ENCODE assay signal across 42 cellular contexts in genomic region chr1:86410879-86411278, GRCh38. TPM values are rescaled to one million over a fixed set of nuclear protein-coding genes. Genes with fewer than 3 reads are reported as not detected.
"Had no signal": no experiment of that assay in that cellular context is flagged by ENCODE, and none has a peak within 500 bp of the region (broad histone marks: within the 10 kb centered on the region; RNA-seq: fewer than 3 reads in every experiment).

No MANE protein-coding gene starts in this region.

- H3K36me3 ChIP-seq: adrenal gland, ascending aorta, brain microvascular endothelial cell, breast epithelium, cardiac muscle cell had no signal

- H3K4me1 Mint-ChIP-seq: activated naive CD4-positive, alpha-beta T cell treated with anti-CD3 and anti-CD28 coated beads, Interleukin-2, amount 10 ng/mL, durations not matched to agents 7 days and 5 days; activated naive CD4-positive, alpha-beta T cell treated with anti-CD3 and anti-CD28 coated beads, Interleukin-2, amount 50 U/mL, for 24 hours; activated naive CD8-positive, alpha-beta T cell treated with anti-CD3 and anti-CD28 coated beads, Interleukin-2, amount 10 ng/mL, durations not matched to agents 7 days and 5 days; activated T-helper 17 cell treated with anti-CD3 and anti-CD28 coated beads, Interleukin-2, amount 50 U/mL, for 72 hours; brain; central memory CD8-positive, alpha-beta T cell had no signal

- H3K27me3 ChIP-seq: adrenal gland, ascending aorta, body of pancreas, brain microvascular endothelial cell, breast epithelium, cardiac muscle cell had no signal

- H3K36me3 Mint-ChIP-seq: activated naive CD4-positive, alpha-beta T cell treated with anti-CD3 and anti-CD28 coated beads, Interleukin-2, amount 10 ng/mL, durations not matched to agents 7 days and 5 days; activated naive CD4-positive, alpha-beta T cell treated with anti-CD3 and anti-CD28 coated beads, Interleukin-2, amount 50 U/mL, for 24 hours; activated naive CD4-positive, alpha-beta T cell treated with anti-CD3 and anti-CD28 coated beads, Interleukin-2, amount 50 U/mL, for 72 hours; activated naive CD8-positive, alpha-beta T cell; activated naive CD8-positive, alpha-beta T cell treated with anti-CD3 and anti-CD28 coated beads, Interleukin-2, amount 10 ng/mL, durations not matched to agents 7 days and 5 days; brain had no signal

- H3K4me3 ChIP-seq: adrenal gland, ascending aorta, body of pancreas, breast epithelium, cardiac muscle cell had no signal

- DNase-seq: activated effector memory CD4-positive, alpha-beta T cell treated with anti-CD3 and anti-CD28 coated beads, Interleukin-2, amount 50 U/mL, for 16 hours; activated effector memory CD4-positive, alpha-beta T cell treated with Interleukin-2 at 50 U/mL for 16 hours; activated gamma-delta T cell; activated gamma-delta T cell treated with Interleukin-2 at 50 U/mL for 16 hours; activated naive CD4-positive, alpha-beta T cell; activated naive CD4-positive, alpha-beta T cell treated with anti-CD3 and anti-CD28 coated beads for 36 hours; activated naive CD4-positive, alpha-beta T cell treated with anti-CD3 and anti-CD28 coated beads, Interleukin-2, amount 10 ng/mL, durations not matched to agents 7 days and 5 days; activated naive CD4-positive, alpha-beta T cell treated with anti-CD3 and anti-CD28 coated beads, Interleukin-2, amount 50 U/mL, for 16 hours; activated naive CD4-positive, alpha-beta T cell treated with Interleukin-2 at 50 U/mL for 16 hours; activated naive CD8-positive, alpha-beta T cell treated with anti-CD3 and anti-CD28 coated beads, Interleukin-2, amount 10 ng/mL, durations not matched to agents 7 days and 5 days; activated T-cell treated with anti-CD3 and anti-CD28 coated beads for 4 hours; activated T-cell treated with anti-CD3 and anti-CD28 coated beads, Interleukin-2, amount 50 U/mL, for 1 hour; activated T-cell treated with anti-CD3 and anti-CD28 coated beads, Interleukin-2, amount 50 U/mL, for 24 hours; activated T-cell treated with anti-CD3 and anti-CD28 coated beads, Interleukin-2, amount 50 U/mL, for 4 hours; activated T-cell treated with anti-CD3 and anti-CD28 coated beads, Interleukin-2, amount 50 U/mL, for 48 hours; activated T-cell treated with anti-CD3 and anti-CD28 coated beads, Interleukin-2, amount 50 U/mL, for 72 hours; adrenal gland; amniotic stem cell; amygdala; anterior cingulate cortex; aorta; body of pancreas; brain microvascular endothelial cell; caudate nucleus; central memory CD4-positive, alpha-beta T cell; cerebellar nuclear complex had no signal

- H3K9me3 Mint-ChIP-seq: activated naive CD4-positive, alpha-beta T cell treated with anti-CD3 and anti-CD28 coated beads for 36 hours; activated naive CD4-positive, alpha-beta T cell treated with anti-CD3 and anti-CD28 coated beads, Interleukin-2, amount 10 ng/mL, durations not matched to agents 7 days and 5 days; activated naive CD4-positive, alpha-beta T cell treated with anti-CD3 and anti-CD28 coated beads, Interleukin-2, amount 50 U/mL, for 24 hours; activated naive CD4-positive, alpha-beta T cell treated with anti-CD3 and anti-CD28 coated beads, Interleukin-2, amount 50 U/mL, for 72 hours; activated naive CD8-positive, alpha-beta T cell treated with anti-CD3 and anti-CD28 coated beads, Interleukin-2, amount 10 ng/mL, durations not matched to agents 7 days and 5 days; activated T-cell treated with anti-CD3 and anti-CD28 coated beads, Interleukin-2, amount 50 U/mL, for 24 hours; activated T-cell treated with anti-CD3 and anti-CD28 coated beads, Interleukin-2, amount 50 U/mL, for 4 hours; activated T-cell treated with anti-CD3 and anti-CD28 coated beads, Interleukin-2, amount 50 U/mL, for 72 hours; activated T-helper 1 cell treated with anti-CD3 and anti-CD28 coated beads, Interleukin-12 subunit alpha, Interleukin-12 subunit beta, Interleukin-2, Interleukin-4 antibody, amounts not matched to agents 30 ng/mL and 10 ng/mL and 1 ng/mL, durations not matched to agents 14 hours and 24 hours and 36 hours; activated T-helper 17 cell treated with anti-CD3 and anti-CD28 coated beads, Interleukin-2, amount 50 U/mL, for 72 hours; activated T-helper 2 cell treated with anti-CD3 and anti-CD28 coated beads, Interferon-gamma antibody, Interleukin-2, Interleukin-4, amounts not matched to agents 10 μg/mL and 5 μg/mL and 100 μg/mL, durations not matched to agents 14 hours and 24 hours and 36 hours; brain; central memory CD8-positive, alpha-beta T cell had no signal

- H3K27me3 Mint-ChIP-seq: activated naive CD4-positive, alpha-beta T cell treated with anti-CD3 and anti-CD28 coated beads, Interleukin-2, amount 50 U/mL, for 24 hours; activated naive CD8-positive, alpha-beta T cell; activated T-cell treated with anti-CD3 and anti-CD28 coated beads, Interleukin-2, amount 50 U/mL, for 24 hours; activated T-helper 17 cell treated with anti-CD3 and anti-CD28 coated beads, Interleukin-2, amount 50 U/mL, for 72 hours; central memory CD8-positive, alpha-beta T cell had no signal

- H3K9me3 ChIP-seq: adrenal gland, ascending aorta, body of pancreas, breast epithelium had no signal

- ATAC-seq: activated naive CD4-positive, alpha-beta T cell treated with anti-CD3 and anti-CD28 coated beads, Interleukin-2, amount 50 U/mL, for 72 hours; activated T-cell treated with anti-CD3 and anti-CD28 coated beads, Interleukin-2, amount 50 U/mL, for 4 hours; activated T-cell treated with anti-CD3 and anti-CD28 coated beads, Interleukin-2, amount 50 U/mL, for 72 hours; activated T-helper 17 cell treated with anti-CD3 and anti-CD28 coated beads, Interleukin-2, amount 50 U/mL, for 72 hours; body of pancreas had no signal

- H3K4me1 ChIP-seq: adrenal gland, ascending aorta, body of pancreas, breast epithelium had no signal

- H3K27ac Mint-ChIP-seq: activated naive CD4-positive, alpha-beta T cell treated with anti-CD3 and anti-CD28 coated beads for 36 hours; activated naive CD4-positive, alpha-beta T cell treated with anti-CD3 and anti-CD28 coated beads, Interleukin-2, amount 10 ng/mL, durations not matched to agents 7 days and 5 days; activated naive CD4-positive, alpha-beta T cell treated with anti-CD3 and anti-CD28 coated beads, Interleukin-2, amount 50 U/mL, for 24 hours; activated naive CD4-positive, alpha-beta T cell treated with anti-CD3 and anti-CD28 coated beads, Interleukin-2, amount 50 U/mL, for 72 hours; activated naive CD8-positive, alpha-beta T cell; activated naive CD8-positive, alpha-beta T cell treated with anti-CD3 and anti-CD28 coated beads, Interleukin-2, amount 10 ng/mL, durations not matched to agents 7 days and 5 days; activated T-cell treated with anti-CD3 and anti-CD28 coated beads, Interleukin-2, amount 50 U/mL, for 24 hours; activated T-cell treated with anti-CD3 and anti-CD28 coated beads, Interleukin-2, amount 50 U/mL, for 72 hours; activated T-helper 1 cell treated with anti-CD3 and anti-CD28 coated beads, Interleukin-12 subunit alpha, Interleukin-12 subunit beta, Interleukin-2, Interleukin-4 antibody, amounts not matched to agents 30 ng/mL and 10 ng/mL and 1 ng/mL, durations not matched to agents 14 hours and 24 hours and 36 hours; activated T-helper 17 cell treated with anti-CD3 and anti-CD28 coated beads, Interleukin-2, amount 50 U/mL, for 72 hours; activated T-helper 2 cell treated with anti-CD3 and anti-CD28 coated beads, Interferon-gamma antibody, Interleukin-2, Interleukin-4, amounts not matched to agents 10 μg/mL and 5 μg/mL and 100 μg/mL, durations not matched to agents 14 hours and 24 hours and 36 hours; brain had no signal

- H3K4me3 Mint-ChIP-seq: activated naive CD4-positive, alpha-beta T cell treated with anti-CD3 and anti-CD28 coated beads for 36 hours; activated naive CD4-positive, alpha-beta T cell treated with anti-CD3 and anti-CD28 coated beads, Interleukin-2, amount 10 ng/mL, durations not matched to agents 7 days and 5 days; activated naive CD4-positive, alpha-beta T cell treated with anti-CD3 and anti-CD28 coated beads, Interleukin-2, amount 50 U/mL, for 24 hours; activated naive CD8-positive, alpha-beta T cell; activated naive CD8-positive, alpha-beta T cell treated with anti-CD3 and anti-CD28 coated beads, Interleukin-2, amount 10 ng/mL, durations not matched to agents 7 days and 5 days; activated T-cell treated with anti-CD3 and anti-CD28 coated beads, Interleukin-2, amount 50 U/mL, for 24 hours; activated T-cell treated with anti-CD3 and anti-CD28 coated beads, Interleukin-2, amount 50 U/mL, for 4 hours; activated T-cell treated with anti-CD3 and anti-CD28 coated beads, Interleukin-2, amount 50 U/mL, for 72 hours; activated T-helper 1 cell treated with anti-CD3 and anti-CD28 coated beads, Interleukin-12 subunit alpha, Interleukin-12 subunit beta, Interleukin-2, Interleukin-4 antibody, amounts not matched to agents 30 ng/mL and 10 ng/mL and 1 ng/mL, durations not matched to agents 14 hours and 24 hours and 36 hours; activated T-helper 17 cell treated with anti-CD3 and anti-CD28 coated beads, Interleukin-2, amount 50 U/mL, for 72 hours; brain; central memory CD8-positive, alpha-beta T cell had no signal

- H3K27ac ChIP-seq: adrenal gland, ascending aorta, body of pancreas, brain microvascular endothelial cell, breast epithelium, cardiac muscle cell had no signal

RNA-seq across cellular contexts. Expression of gene CLCA2, which starts 13.1 kb away (rescaled TPM):
- total RNA-seq: activated naive CD4-positive, alpha-beta T cell treated with anti-CD3 and anti-CD28 coated beads for 36 hours; activated naive CD4-positive, alpha-beta T cell treated with anti-CD3 and anti-CD28 coated beads, Interleukin-2, amount 50 U/mL, for 72 hours; activated naive CD8-positive, alpha-beta T cell treated with anti-CD3 and anti-CD28 coated beads, Interleukin-2, amount 10 ng/mL, durations not matched to agents 7 days and 5 days; activated T-cell treated with anti-CD3 and anti-CD28 coated beads, Interleukin-2, amount 50 U/mL, for 4 hours; activated T-cell treated with anti-CD3 and anti-CD28 coated beads, Interleukin-2, amount 50 U/mL, for 72 hours; activated T-helper 1 cell treated with anti-CD3 and anti-CD28 coated beads, Interleukin-12 subunit alpha, Interleukin-12 subunit beta, Interleukin-2, Interleukin-4 antibody, amounts not matched to agents 30 ng/mL and 10 ng/mL and 1 ng/mL, durations not matched to agents 14 hours and 24 hours and 36 hours; activated T-helper 17 cell treated with anti-CD3 and anti-CD28 coated beads, Interleukin-2, amount 50 U/mL, for 72 hours; activated T-helper 2 cell treated with anti-CD3 and anti-CD28 coated beads, Interferon-gamma antibody, Interleukin-2, Interleukin-4, amounts not matched to agents 10 μg/mL and 5 μg/mL and 100 μg/mL, durations not matched to agents 14 hours and 24 hours and 36 hours; ascending aorta; body of pancreas; cardiac muscle cell; cardiac septum; cerebellum; chondrocyte had no signal
- polyA plus RNA-seq: cardiac muscle cell had no signal

RNA-seq across cellular contexts. Expression of gene CLCA1, which starts 57.8 kb away (rescaled TPM):
- total RNA-seq: activated naive CD4-positive, alpha-beta T cell treated with anti-CD3 and anti-CD28 coated beads for 36 hours; activated naive CD4-positive, alpha-beta T cell treated with anti-CD3 and anti-CD28 coated beads, Interleukin-2, amount 50 U/mL, for 72 hours; activated naive CD8-positive, alpha-beta T cell treated with anti-CD3 and anti-CD28 coated beads, Interleukin-2, amount 10 ng/mL, durations not matched to agents 7 days and 5 days; activated T-cell treated with anti-CD3 and anti-CD28 coated beads, Interleukin-2, amount 50 U/mL, for 72 hours; activated T-helper 1 cell treated with anti-CD3 and anti-CD28 coated beads, Interleukin-12 subunit alpha, Interleukin-12 subunit beta, Interleukin-2, Interleukin-4 antibody, amounts not matched to agents 30 ng/mL and 10 ng/mL and 1 ng/mL, durations not matched to agents 14 hours and 24 hours and 36 hours; activated T-helper 17 cell treated with anti-CD3 and anti-CD28 coated beads, Interleukin-2, amount 50 U/mL, for 72 hours; activated T-helper 2 cell treated with anti-CD3 and anti-CD28 coated beads, Interferon-gamma antibody, Interleukin-2, Interleukin-4, amounts not matched to agents 10 μg/mL and 5 μg/mL and 100 μg/mL, durations not matched to agents 14 hours and 24 hours and 36 hours; ascending aorta; astrocyte; body of pancreas; bronchial epithelial cell; cardiac muscle cell; cardiac septum; chondrocyte had no signal
- polyA plus RNA-seq: cardiac muscle cell had no signal
